Comparison of ENCODE assay signal across 21 cellular contexts in the genomic region with DNA sequence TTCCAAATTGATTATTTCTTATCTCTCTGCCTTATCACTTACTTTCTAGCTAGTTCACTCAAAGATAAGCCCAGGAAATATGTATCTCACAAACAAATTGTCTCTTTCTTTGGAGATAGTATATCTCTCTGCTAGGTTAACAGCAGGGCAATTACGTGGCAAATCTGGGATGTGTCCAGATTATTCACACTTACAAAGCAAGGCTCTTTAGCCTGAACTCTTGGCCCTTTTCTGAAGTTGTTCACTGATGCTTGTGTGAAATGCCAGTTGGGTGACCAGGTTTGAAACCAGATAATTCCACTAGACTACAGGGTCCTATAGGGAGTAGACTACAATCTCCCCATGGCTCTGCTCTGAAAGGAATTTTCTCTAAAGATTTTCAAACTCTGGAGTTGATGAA. TPM values are rescaled to one million over a fixed set of nuclear protein-coding genes. Genes with fewer than 3 reads are reported as not detected.
DNase-seq lines count a peak whose midpoint lies in the region; ATAC-seq, FAIRE-seq and TF ChIP-seq lines count a peak whose summit lies in the region.
"Had no signal": no experiment of that assay in that cellular context is flagged by ENCODE, and none has a peak within 500 bp of the region (broad histone marks: within the 10 kb centered on the region; RNA-seq: fewer than 3 reads in every experiment).

No MANE protein-coding gene starts in this region.

- intact Hi-C loops in Right ventricle myocardium inferior (cut with DNase I) (no loop called here), cardiac septum (cut with DNase I) (no loop called here), K562 (cut with micrococcal nuclease) (no loop called here), heart left ventricle (cut with DNase I) (no loop called here), Caco-2 (cut with micrococcal nuclease; ENCODE audit: unreplicated experiment) (no loop called here)

- in situ Hi-C loops in K562 (cut with MboI) = loop anchor here (25.0 kb wide), 1 partner anchor 1490 kb away; no protein-coding TSS in a partner anchor

- H3K9me3 ChIP-seq in K562 (replicated peaks; ENCODE audit: control insufficient read depth, insufficient read depth, low read depth, low read length) = no peaks in the 10 kb centered on the region
- H3K9me3 ChIP-seq in heart left ventricle = no peaks in the 10 kb centered on the region
- no peaks in the 10 kb centered on the region for H3K9me3 ChIP-seq in Caco-2

- H3K79me2 ChIP-seq in K562 (ENCODE audit: control insufficient read depth, insufficient read depth, low read length) = no peaks in the 10 kb centered on the region

- POLR2A ChIA-PET in K562 (lab: Yijun Ruan, JAX) = interaction anchor here (1.1 kb wide), 2 partner anchors 62 to 245 kb away, joined by 3 read pairs; no protein-coding TSS in a partner anchor
- POLR2A ChIA-PET in Caco-2 (lab: Charles Lee) = no interaction called here

- H4K20me1 ChIP-seq in K562 (replicated peaks; ENCODE audit: control insufficient read depth, insufficient read depth, low read length) = no peaks in the 10 kb centered on the region

- H3K9ac ChIP-seq in K562 (ENCODE audit: insufficient read depth in 1 of 2, low read depth in 2 of 2, low read length in 2 of 2) = no peak overlapping the region
- H3K9ac ChIP-seq: GM23248 had no signal

- peak overlapping the region; percentile 19 for H3K27ac Mint-ChIP-seq in progenitor cell of endocrine pancreas
- no peak overlapping the region for H3K27ac Mint-ChIP-seq in Caco-2 (ENCODE audit: unreplicated experiment)

- no peaks in the 10 kb centered on the region for H3K9me1 ChIP-seq in K562 (ENCODE audit: control insufficient read depth, insufficient read depth, low read length)

- TF ChIP-seq POLR2A in K562 (conservative IDR thresholded peaks at IDR 0.05) = no peak
- TF ChIP-seq POLR2A in heart left ventricle (IDR thresholded peaks at IDR 0.05) = no peak

- H3K4me3 Mint-ChIP-seq in progenitor cell of endocrine pancreas (ENCODE audit: low read depth) (no peak overlapping the region), Caco-2 (ENCODE audit: unreplicated experiment) (no peak overlapping the region)

- CTCF ChIA-PET in K562 (lab: Yijun Ruan, JAX; ENCODE audit: low intra/inter-chr PET ratio) (no interaction called here), Caco-2 (lab: Charles Lee) (no interaction called here)

- no peaks in the 10 kb centered on the region for H3K27me3 ChIP-seq in K562 (ENCODE audit: control insufficient read depth in 2 of 2, insufficient read depth in 2 of 2, low read length in 2 of 2)
- H3K27me3 ChIP-seq in heart left ventricle = peaks cover 0 to 9% (median 0%) of the 10 kb centered on the region in 9 donors
- H3K27me3 ChIP-seq in Caco-2 (replicated peaks; ENCODE audit: control insufficient read depth, insufficient read depth, low read length) = no peaks in the 10 kb centered on the region

- H3K4me2 ChIP-seq in K562 (ENCODE audit: insufficient read depth, low read length) = no peak overlapping the region

- H3K36me3 Mint-ChIP-seq in progenitor cell of endocrine pancreas (ENCODE audit: insufficient read depth) = no peaks in the 10 kb centered on the region
- no peaks in the 10 kb centered on the region for H3K36me3 Mint-ChIP-seq in Caco-2 (ENCODE audit: insufficient read depth, unreplicated experiment)

- H2AFZ ChIP-seq in K562 (ENCODE audit: low read depth, low read length) = no peak overlapping the region
- H2AFZ ChIP-seq: GM23248 had no signal

- no peaks in the 10 kb centered on the region for H3K36me3 ChIP-seq in K562 (ENCODE audit: control insufficient read depth, insufficient read depth, low read length)
- no peaks in the 10 kb centered on the region for H3K36me3 ChIP-seq in heart left ventricle
- no peaks in the 10 kb centered on the region for H3K36me3 ChIP-seq in Caco-2 (ENCODE audit: control insufficient read depth, insufficient read depth, low read length)

- H3K4me1 Mint-ChIP-seq in progenitor cell of endocrine pancreas (ENCODE audit: low read depth) (peaks cover 17% of the 10 kb centered on the region), Caco-2 (ENCODE audit: low read depth, unreplicated experiment) (no peaks in the 10 kb centered on the region)

- H3K9me3 Mint-ChIP-seq in progenitor cell of endocrine pancreas (ENCODE audit: low read depth) = peaks cover 4% of the 10 kb centered on the region
- H3K9me3 Mint-ChIP-seq in Caco-2 (ENCODE audit: unreplicated experiment) = no peaks in the 10 kb centered on the region

- DNase-seq in Right ventricle myocardium inferior (ENCODE audit: missing footprints) (no peak), cardiac septum (ENCODE audit: low spot score) (no peak), K562 (ENCODE audit: extremely low read depth in 1 of 4, low spot score in 3 of 4) (no peak), heart left ventricle (no peak), progenitor cell of endocrine pancreas (ENCODE audit: low spot score, unreplicated experiment) (no peak), Caco-2 (no peak)
- DNase-seq in activated CD8-positive, alpha-beta memory T cell treated with anti-CD3 and anti-CD28 coated beads for 24 hours = no peak
- DNase-seq: 8988T, C1 segment of cervical spinal cord, COR-L47, GM23248, NCI-H1092, NCI-H1694 treated with DMSO at 0.1 percent for 48 hours, NCI-H446 treated with DMSO at 0.1 percent for 48 hours, NCI-H748 treated with DMSO at 0.1 percent for 48 hours, SIG-M5 had no signal

- no peak for TF ChIP-seq CTCF in K562 (IDR thresholded peaks at IDR 0.05 in 2 of 3, conservative IDR thresholded peaks at IDR 0.05 in 1 of 3; ENCODE audit: insufficient read depth in 2 of 3, low read depth in 1 of 3, low read length in 3 of 3)
- no peak for TF ChIP-seq CTCF in heart left ventricle (IDR thresholded peaks at IDR 0.05)
- no peak for TF ChIP-seq CTCF in progenitor cell of endocrine pancreas (IDR thresholded peaks at IDR 0.05; ENCODE audit: unreplicated experiment)
- TF ChIP-seq CTCF in Caco-2 (IDR thresholded peaks at IDR 0.05; ENCODE audit: insufficient read depth in 1 of 2, low read depth in 1 of 2, low read length in 1 of 2, severe bottlenecking in 1 of 2, unreplicated experiment in 1 of 2) = no peak

- no peak overlapping the region for H3K27ac ChIP-seq in K562 (ENCODE audit: extremely low read depth, low read depth, low read length)
- no peak overlapping the region for H3K27ac ChIP-seq in heart left ventricle
- H3K27ac ChIP-seq: GM23248 had no signal

- no peaks in the 10 kb centered on the region for H3K27me3 Mint-ChIP-seq in progenitor cell of endocrine pancreas
- H3K27me3 Mint-ChIP-seq in Caco-2 (ENCODE audit: insufficient read depth, unreplicated experiment) = peaks cover 10% of the 10 kb centered on the region

- WGBS in K562 (ENCODE audit: insufficient coverage, low coverage, missing lambda C conversion rate) = 0% methylated on average over 1 of the region's 1 CpG
- 7 to 15% (median 12%) methylated on average over 1 of the region's 1 CpG for WGBS in heart left ventricle, 4 donors

- ATAC-seq in Right ventricle myocardium inferior = peak; percentile 73
- ATAC-seq in K562 = no peak
- peak in 3 of 4 donors; percentile 30 to 83 (median 79) for ATAC-seq in heart left ventricle
- no peak for ATAC-seq in HG02798 (IDR thresholded peaks at IDR 0.05; ENCODE audit: poor library complexity, unreplicated experiment)
- ATAC-seq: HCT116 had no signal

- no peak for TF ChIP-seq RAD21 in K562 (CRISPR knock-in tag; conservative IDR thresholded peaks at IDR 0.05 in 1 of 2, IDR thresholded peaks at IDR 0.05 in 1 of 2)

- BruUV-seq in K562 (replicated peaks; lab: Mats Ljungman, UMichigan) (no TSS peak), Caco-2 (replicated peaks; lab: Mats Ljungman, UMichigan) (no TSS peak)

- no peaks in the 10 kb centered on the region; a peak in 1 of 5 replicates for H3K4me1 ChIP-seq in K562 (replicated peaks in 1 of 2; ENCODE audit: control insufficient read depth in 2 of 2, insufficient read depth in 2 of 2, low read length in 2 of 2)
- no peaks in the 10 kb centered on the region for H3K4me1 ChIP-seq in heart left ventricle
- no peaks in the 10 kb centered on the region; the same call in 1 of the 2 replicates for H3K4me1 ChIP-seq in Caco-2

- H3K4me3 ChIP-seq in K562 (no peak overlapping the region), heart left ventricle (no peak overlapping the region), Caco-2 (ENCODE audit: low read depth, low read length) (no peak overlapping the region)
- H3K4me3 ChIP-seq: GM23248 had no signal

- no peak for FAIRE-seq in K562 (lab: Jason Lieb, UNC)
- FAIRE-seq: GM12891, HTR-8/SVneo had no signal

- TF ChIP-seq EP300 in K562 (IDR thresholded peaks at IDR 0.05; ENCODE audit: low read length) = no peak

TF ChIP-seq in K562, 482 proteins besides CTCF, POLR2A, EP300 and RAD21 (continues in another document):
- TF ChIP-seq CBFA2T3 (IDR thresholded peaks at IDR 0.05) (peak; percentile 5; the same call in 1 of the 2 replicates), CREBBP (IDR thresholded peaks at IDR 0.05; ENCODE audit: low read depth, low read length) (no peak)

RNA-seq across cellular contexts. Expression of a gene that starts 30.8 kb away (rescaled TPM):
- total RNA-seq in Right ventricle myocardium inferior (3.4 TPM), cardiac septum (2.7 TPM), K562 (2014; rRNA removed) (0.41 and 0.45 TPM in 2 replicates), K562 (2014; rRNA removed; fragmentation: Illumina TruSeq; extraction: Trizol) (0.13 and 0.22 TPM in 2 replicates), K562 (2015; rRNA removed; fragmentation: Illumina TruSeq; extraction: Trizol) (0.23 and 0.43 TPM in 2 replicates), K562 (2021) (0.35 and 0.36 TPM in 2 replicates), heart left ventricle (1 to 10 TPM; 1.3 to 9.4 (median 2.8) TPM), progenitor cell of endocrine pancreas (3.1 TPM in 2 replicates), Caco-2 (2022) (0.21 TPM in 1 of 2 replicates, not detected in the other)
- total RNA-seq in K562 (2011; cell fraction: chromatin; rRNA removed; ENCODE audit: low replicate concordance) = 0.39 and 0.55 TPM in 2 replicates
- total RNA-seq in K562 (2011; cell fraction: nucleolus; rRNA removed) = 0.66 and 0.67 TPM in 2 replicates
- total RNA-seq in K562 (2011; cell fraction: nucleoplasm; rRNA removed) = 0.22 and 0.31 TPM in 2 replicates
- polyA plus RNA-seq in K562 (2011; rRNA removed) (0.23 and 0.25 TPM in 2 replicates), K562 (2014; fragmentation: Illumina TruSeq; extraction: Trizol) (0.17 and 0.25 TPM in 2 replicates), K562 (2014; fragmentation: Nextera tagmentation; extraction: Ambion mirVana) (under 1 TPM in 1 of 2 experiments, not detected in 1; 0.04 TPM), K562 (2014; rRNA removed) (0.33 and 0.86 TPM in 2 replicates), heart left ventricle (1 to 10 TPM; 1.2 to 2.2 TPM)
- 0.10 and 0.48 TPM in 2 replicates for polyA plus RNA-seq in K562 (2011; cell fraction: cytosol; rRNA removed)
- 0.29 and 0.31 TPM in 2 replicates for polyA plus RNA-seq in K562 (2011; cell fraction: nucleus; rRNA removed)
- 0.15 and 0.35 TPM in 2 replicates for polyA plus RNA-seq in K562 (2012)
- 0.33 and 0.35 TPM in 2 replicates for polyA minus RNA-seq in K562 (2011; rRNA and poly(A)+ RNA removed)
- not detected in 2 replicates for polyA minus RNA-seq in K562 (2011; cell fraction: cytosol; rRNA and poly(A)+ RNA removed)
- polyA minus RNA-seq in K562 (2011; cell fraction: nucleus; rRNA and poly(A)+ RNA removed) = 0.67 TPM in 2 replicates
- total RNA-seq: G401 had no signal

Comparison
In these comparisons a context has a peak if more than half of its experiments do, and no peak if none do; other contexts are left out.
1. ATAC-seq: peak in Right ventricle myocardium inferior (single experiment) and heart left ventricle (3 of 4); none in K562 (single experiment) and HG02798 (single experiment).